Comparison of ENCODE assay signal across 20 cellular contexts in genomic region chr5:1660037-1660400, GRCh38.
DNase-seq lines count a peak whose midpoint lies in the region; ATAC-seq, FAIRE-seq and TF ChIP-seq lines count a peak whose summit lies in the region.
"Had no signal": no experiment of that assay in that cellular context is flagged by ENCODE, and none has a peak within 500 bp of the region (broad histone marks: within the 10 kb centered on the region; RNA-seq: fewer than 3 reads in every experiment).

No MANE protein-coding gene starts in this region.

- H3K56ac ChIP-seq in H9 (ENCODE audit: insufficient read length, low read depth, low read length) (no peak overlapping the region), H1 (replicated peaks; ENCODE audit: insufficient read length, low read depth, low read length) (no peak overlapping the region)

- H3K27me3 Mint-ChIP-seq in H9 (ENCODE audit: low read depth) (peaks cover 35% of the 10 kb centered on the region), T-cell (peaks cover 44 to 61% of the 10 kb centered on the region in 2 donors)

- ATAC-seq in GM19395 (IDR thresholded peaks at IDR 0.05; ENCODE audit: unreplicated experiment) (no peak), T-cell (replicated peaks in 1 of 4) (no peak), GM18517 (IDR thresholded peaks at IDR 0.05; ENCODE audit: unreplicated experiment) (no peak)

- H3K4me2 ChIP-seq in H9 (ENCODE audit: insufficient read depth, insufficient read length, low read length) (no peak overlapping the region), H1 (ENCODE audit: insufficient read depth in 1 of 2, low read depth in 2 of 2, low read length in 2 of 2) (no peak overlapping the region), neuronal stem cell (ENCODE audit: insufficient read depth, low read length, poor library complexity, severe bottlenecking) (no peak overlapping the region)

- in situ Hi-C loops in GM13976 (cut with MboI; ENCODE audit: low sequenced_read_pairs, unreplicated experiment): no loop called here

- no peak overlapping the region for H3K18ac ChIP-seq in H9 (ENCODE audit: insufficient read length, low read depth, low read length)
- H3K18ac ChIP-seq in H1 (ENCODE audit: extremely low read depth, low read length): no peak overlapping the region; the same call in none of the 2 replicates
- H3K18ac ChIP-seq in neuronal stem cell (ENCODE audit: low read length): peak overlapping the region; percentile 70

- no peak overlapping the region for H2BK15ac ChIP-seq in H9 (ENCODE audit: low read depth, low read length)
- H2BK15ac ChIP-seq in H1 (ENCODE audit: low read length): peak overlapping the region; percentile 29; the same call in 1 of the 2 replicates
- peak overlapping the region; percentile 21 for H2BK15ac ChIP-seq in neuronal stem cell (ENCODE audit: low read length)

- no peak for TF ChIP-seq EP300 in H1 (IDR thresholded peaks at IDR 0.05; ENCODE audit: borderline replicate concordance in 1 of 2, low read depth in 2 of 2, low read length in 2 of 2)

- H3K4me1 ChIP-seq in H9 (ENCODE audit: insufficient read depth, low read length) (no peaks in the 10 kb centered on the region), H1 (replicated peaks in 1 of 4; ENCODE audit: control insufficient read depth in 3 of 4, insufficient read depth in 4 of 4, low read length in 3 of 4) (peaks cover 0 to 4% (median under 1%) of the 10 kb centered on the region in 4 experiments; a peak in 2 of 7 replicates), neuronal stem cell (ENCODE audit: control insufficient read depth in 2 of 2, insufficient read depth in 1 of 2, low read depth in 1 of 2, low read length in 2 of 2) (peaks cover 0 to 5% of the 10 kb centered on the region in 2 donors)

- POLR2A ChIA-PET in H1 (lab: Charles Lee; ENCODE audit: partially characterized antibody) (no interaction called here), T-cell (lab: Charles Lee) (no interaction called here)

- H3K23me2 ChIP-seq in H9 (ENCODE audit: insufficient read length, low read depth, low read length, poor library complexity, severe bottlenecking) (no peaks in the 10 kb centered on the region), H1 (ENCODE audit: low read depth, low read length) (no peaks in the 10 kb centered on the region)

- H3K4me3 ChIP-seq in H1 (ENCODE audit: extremely low read depth in 1 of 4, insufficient read depth in 2 of 4, low read depth in 3 of 4, low read length in 4 of 4) (no peak overlapping the region), neuronal stem cell (ENCODE audit: low read length in 2 of 2) (no peak overlapping the region)

- H3K4me1 Mint-ChIP-seq in H9 (peaks cover 0 to 7% of the 10 kb centered on the region in 2 experiments; a peak in 2 of 4 replicates), T-cell (no peaks in the 10 kb centered on the region)

- no peak overlapping the region for H4K5ac ChIP-seq in H9 (ENCODE audit: insufficient read length, low read depth, low read length)
- H4K5ac ChIP-seq in H1 (ENCODE audit: insufficient read length, low read depth, low read length): no peak overlapping the region

- DNase-seq in GM12891 (ENCODE audit: insufficient read length, low spot score): peak; percentile 5
- no peak for DNase-seq in H9
- no peak for DNase-seq in H1 (ENCODE audit: low read depth in 1 of 2, low spot score in 2 of 2)
- DNase-seq in neuronal stem cell (ENCODE audit: low spot score): no peak
- DNase-seq in T-cell: no peak
- no peak for DNase-seq in GM13976 (ENCODE audit: low spot score)
- DNase-seq: ACHN, C1 segment of cervical spinal cord, GOT3, KBM-7, NCI-H1694 treated with DMSO at 0.1 percent for 48 hours, NCI-H2107, NCI-H510A treated with DMSO at 0.1 percent for 48 hours, NCI-H774, SIG-M5 had no signal

- H3K14ac ChIP-seq in H9 (ENCODE audit: insufficient read depth, low read length) (0 out of 2 replicates have a peak overlapping the region, but pooled peaks have one; percentile 82), H1 (ENCODE audit: insufficient read length) (no peak overlapping the region), neuronal stem cell (ENCODE audit: low read length) (no peak overlapping the region)

- WGBS in H9 (ENCODE audit: extremely low coverage, insufficient read length, low lambda C conversion rate): no CpG with 5 or more reads among the region's 16 CpGs
- 81% methylated on average over 15 of the region's 16 CpGs; no CpG with 5 or more reads in 1 of the 2 experiments for WGBS in H1 (ENCODE audit: extremely low coverage in 1 of 2, insufficient coverage in 1 of 2, insufficient read length in 1 of 2, insufficient replicate concordance in 2 of 2, low coverage in 1 of 2, low lambda C conversion rate in 2 of 2, missing lambda C conversion rate in 1 of 2), 2 experiments
- no CpG with 5 or more reads among the region's 16 CpGs for WGBS in neuronal stem cell (ENCODE audit: extremely low coverage in 2 of 2, insufficient read length in 2 of 2, insufficient replicate concordance in 1 of 2), 2 donors

- H3K27ac Mint-ChIP-seq in H9 (no peak overlapping the region), T-cell (no peak overlapping the region)

- no peak overlapping the region for H3K9ac ChIP-seq in H9 (ENCODE audit: extremely low read depth, insufficient read length, low read length)
- no peak overlapping the region for H3K9ac ChIP-seq in H1 (replicated peaks in 1 of 4; ENCODE audit: extremely low read depth in 1 of 4, low read depth in 3 of 4, low read length in 3 of 4)
- H3K9ac ChIP-seq in neuronal stem cell (ENCODE audit: low read depth, low read length, poor library complexity): no peak overlapping the region

- no peak overlapping the region for H4K91ac ChIP-seq in H9 (ENCODE audit: insufficient read length, low read depth, low read length)
- H4K91ac ChIP-seq in H1 (replicated peaks; ENCODE audit: insufficient read length, low read length): no peak overlapping the region
- no peak overlapping the region for H4K91ac ChIP-seq in neuronal stem cell (ENCODE audit: low read depth, low read length, poor library complexity)

- H4K8ac ChIP-seq in H9 (replicated peaks; ENCODE audit: insufficient read length, low read depth, low read length): no peak overlapping the region
- peak overlapping the region; percentile 80; the same call in 1 of the 2 replicates for H4K8ac ChIP-seq in H1 (ENCODE audit: extremely low read depth, insufficient read depth, low read length)
- no peak overlapping the region for H4K8ac ChIP-seq in neuronal stem cell (ENCODE audit: low read depth, low read length)

- FAIRE-seq in GM12891 (lab: Jason Lieb, UNC) (no peak), H1 (lab: Jason Lieb, UNC) (no peak)
- FAIRE-seq: D721Med, GM12892, HepG2 had no signal

- TF ChIP-seq RAD21 in H1 (IDR thresholded peaks at IDR 0.05 in 1 of 2, conservative IDR thresholded peaks at IDR 0.05 in 1 of 2; ENCODE audit: low read depth in 2 of 2, low read length in 2 of 2): no peak

- no peak overlapping the region for H2BK5ac ChIP-seq in H9 (ENCODE audit: insufficient read length, low read length)
- no peak overlapping the region for H2BK5ac ChIP-seq in H1 (ENCODE audit: low read depth, low read length)
- no peak overlapping the region for H2BK5ac ChIP-seq in neuronal stem cell (ENCODE audit: low read length)

- H2BK120ac ChIP-seq in H9 (ENCODE audit: low read depth, low read length, poor library complexity, severe bottlenecking) (no peak overlapping the region), H1 (replicated peaks; ENCODE audit: low read depth, low read length) (no peak overlapping the region), neuronal stem cell (ENCODE audit: low read depth, low read length) (peak overlapping the region; percentile 5)

- H3K27me3 ChIP-seq in H9 (ENCODE audit: insufficient read depth, low read length) (no peaks in the 10 kb centered on the region), H1 (replicated peaks in 1 of 4; ENCODE audit: control insufficient read depth in 3 of 4, extremely low read depth in 1 of 4, insufficient read depth in 3 of 4, low read length in 3 of 4) (peaks cover 0 to 2% (median 0%) of the 10 kb centered on the region in 4 experiments; a peak in 3 of 7 replicates), neuronal stem cell (ENCODE audit: control insufficient read depth in 3 of 3, insufficient read depth in 3 of 3, low read depth in 1 of 3, low read length in 3 of 3) (peaks cover 0 to 66% (median 2%) of the 10 kb centered on the region in 3 experiments)

- H3K36me3 Mint-ChIP-seq in H9 (ENCODE audit: insufficient read depth in 1 of 3, low read depth in 3 of 3) (no peaks in the 10 kb centered on the region), T-cell (no peaks in the 10 kb centered on the region)

- TF ChIP-seq POLR2A in GM12891 (IDR thresholded peaks at IDR 0.05; ENCODE audit: low read depth, low read length) (no peak), H1 (IDR thresholded peaks at IDR 0.05; ENCODE audit: control extremely low read depth in 1 of 2, low read depth in 2 of 2, low read length in 2 of 2) (no peak)

- CTCF ChIA-PET in H1 (lab: Charles Lee; ENCODE audit: partially characterized antibody) (interaction anchor here (1.8 kb wide), 1 partner anchor 9 kb away, joined by 5 read pairs; no protein-coding TSS in a partner anchor), T-cell (lab: Charles Lee) (no interaction called here)

- H3K79me2 ChIP-seq in H9 (ENCODE audit: insufficient read depth, low read length) (no peaks in the 10 kb centered on the region), H1 (ENCODE audit: control insufficient read depth in 1 of 2, insufficient read depth in 2 of 2, low read length in 2 of 2) (no peaks in the 10 kb centered on the region)

- H3K36me3 ChIP-seq in H1 (ENCODE audit: control insufficient read depth in 2 of 4, insufficient read depth in 4 of 4, low read length in 3 of 4) (no peaks in the 10 kb centered on the region), neuronal stem cell (replicated peaks in 1 of 2; ENCODE audit: control insufficient read depth in 2 of 2, insufficient read depth in 2 of 2, low read length in 2 of 2) (no peaks in the 10 kb centered on the region)

- H3K79me1 ChIP-seq in H9 (ENCODE audit: insufficient read depth, low read depth, low read length, poor library complexity, severe bottlenecking): no peaks in the 10 kb centered on the region
- H3K79me1 ChIP-seq in H1 (ENCODE audit: low read depth, low read length): no peaks in the 10 kb centered on the region
- H3K79me1 ChIP-seq in neuronal stem cell (ENCODE audit: low read depth, low read length): no peaks in the 10 kb centered on the region

- H3K27ac ChIP-seq in H9 (ENCODE audit: insufficient read length, low read depth, low read length): no peak overlapping the region
- no peak overlapping the region for H3K27ac ChIP-seq in H1 (ENCODE audit: low read depth, low read length)
- no peak overlapping the region for H3K27ac ChIP-seq in neuronal stem cell (replicated peaks; ENCODE audit: low read length)

- H4K20me1 ChIP-seq in H9 (ENCODE audit: control insufficient read depth, insufficient read depth, insufficient read length): no peaks in the 10 kb centered on the region
- peaks cover 0 to 2% of the 10 kb centered on the region in 2 experiments for H4K20me1 ChIP-seq in H1 (replicated peaks in 1 of 2; ENCODE audit: control insufficient read depth in 1 of 2, insufficient read depth in 2 of 2, low read length in 2 of 2)

- H3K4me3 Mint-ChIP-seq in H9 (no peak overlapping the region), T-cell (no peak overlapping the region)

- TF ChIP-seq CTCF in H9 (conservative IDR thresholded peaks at IDR 0.05) (no peak), H1 (IDR thresholded peaks at IDR 0.05; ENCODE audit: control extremely low read depth in 1 of 3, insufficient read depth in 1 of 3, low read depth in 1 of 3, low read length in 3 of 3) (no peak), GM13976 (IDR thresholded peaks at IDR 0.05; ENCODE audit: borderline replicate concordance, control extremely low read depth, extremely low read depth, insufficient read depth, missing control alignments) (no peak)

- no peak overlapping the region for H3K23ac ChIP-seq in H9 (ENCODE audit: insufficient read length, low read depth, low read length)
- no peak overlapping the region for H3K23ac ChIP-seq in H1 (ENCODE audit: insufficient read length)
- peak overlapping the region; percentile 25 for H3K23ac ChIP-seq in neuronal stem cell (ENCODE audit: low read depth, low read length, poor library complexity)

- H3K9me3 ChIP-seq in H9 (ENCODE audit: control insufficient read depth, low read depth, low read length) (no peaks in the 10 kb centered on the region), H1 (ENCODE audit: insufficient read depth in 2 of 2, low read depth in 1 of 2, low read length in 1 of 2) (no peaks in the 10 kb centered on the region), neuronal stem cell (replicated peaks in 1 of 2; ENCODE audit: control insufficient read depth in 2 of 2, insufficient read depth in 1 of 2, low read depth in 1 of 2, low read length in 2 of 2) (peaks cover 0 to 6% of the 10 kb centered on the region in 2 donors)

- H2AK5ac ChIP-seq in H9 (ENCODE audit: insufficient read length, low read length) (no peak overlapping the region), H1 (ENCODE audit: low read depth, low read length) (no peak overlapping the region), neuronal stem cell (ENCODE audit: low read depth, low read length) (peak overlapping the region; percentile 65)

- H3K4ac ChIP-seq in H9 (ENCODE audit: low read depth, low read length): no peak overlapping the region
- H3K4ac ChIP-seq in H1 (replicated peaks; ENCODE audit: insufficient read length, low read depth, low read length): no peak overlapping the region
- H3K4ac ChIP-seq in neuronal stem cell (ENCODE audit: low read length): no peak overlapping the region

- H2BK20ac ChIP-seq in H9 (ENCODE audit: low read depth, low read length, poor library complexity, severe bottlenecking) (no peak overlapping the region), H1 (ENCODE audit: low read length) (no peak overlapping the region)

- H3T11ph ChIP-seq in H9 (ENCODE audit: low read length): no peak overlapping the region

- H2AFZ ChIP-seq in H9 (ENCODE audit: low read length) (no peak overlapping the region), H1 (ENCODE audit: low read length) (0 out of 2 replicates have a peak overlapping the region, but pooled peaks have one; percentile 50), neuronal stem cell (ENCODE audit: low read length) (no peak overlapping the region)

- H3K9me3 Mint-ChIP-seq in H9 (no peaks in the 10 kb centered on the region), T-cell (no peaks in the 10 kb centered on the region)

- H2BK12ac ChIP-seq in H9 (ENCODE audit: insufficient read length, low read depth, low read length): no peak overlapping the region
- no peak overlapping the region; the same call in 1 of the 2 replicates for H2BK12ac ChIP-seq in H1 (ENCODE audit: low read depth, low read length)
- H2BK12ac ChIP-seq in neuronal stem cell (ENCODE audit: low read length): no peak overlapping the region
